Comparison of ENCODE assay signal across 13 cellular contexts in genomic region chr14:50023671-50024490, GRCh38.
DNase-seq lines count a peak whose midpoint lies in the region; ATAC-seq and TF ChIP-seq lines count a peak whose summit lies in the region.
"Had no signal": no experiment of that assay in that cellular context is flagged by ENCODE, and none has a peak within 500 bp of the region (broad histone marks: within the 10 kb centered on the region; RNA-seq: fewer than 3 reads in every experiment).

No MANE protein-coding gene starts in this region.

- CTCF ChIA-PET in activated CD4-positive, alpha-beta memory T cell treated with anti-CD3 and anti-CD28 coated beads for 36 hours (lab: Charles Lee), result interaction anchor here (1.3 to 2.5 kb wide), 3 partner anchors 12 to 96 kb away, joined by 3 to 13 read pairs (median 4); no protein-coding TSS in a partner anchor
- CTCF ChIA-PET in activated CD4-positive, alpha-beta memory T cell treated with anti-CD3 and anti-CD28 coated beads, Interleukin-2, amount 10 ng/mL, durations not matched to agents 7 days and 5 days (lab: Charles Lee), result interaction anchor here (1.3 kb wide), 1 partner anchor 38 kb away, joined by 3 read pairs; no protein-coding TSS in a partner anchor

- no peaks in the 10 kb centered on the region for H3K9me3 ChIP-seq in colonic mucosa
- H3K9me3 ChIP-seq in muscle layer of colon (ENCODE audit: low read length), result peaks cover 3% of the 10 kb centered on the region
- H3K9me3 ChIP-seq in uterus, result no peaks in the 10 kb centered on the region

- H3K9ac ChIP-seq in colonic mucosa (ENCODE audit: low read depth in 2 of 2, low read length in 2 of 2), result no peak overlapping the region
- H3K9ac ChIP-seq in muscle layer of colon (ENCODE audit: low read length), result no peak overlapping the region
- H3K9ac ChIP-seq: parathyroid adenoma had no signal

- H3K27me3 ChIP-seq in colonic mucosa (no peaks in the 10 kb centered on the region), muscle layer of colon (ENCODE audit: control insufficient read depth in 1 of 2, insufficient read depth in 2 of 2, low read length in 2 of 2) (no peaks in the 10 kb centered on the region), uterus (no peaks in the 10 kb centered on the region)

- TF ChIP-seq CTCF in colonic mucosa (IDR thresholded peaks at IDR 0.05) (no peak), uterus (IDR thresholded peaks at IDR 0.05) (no peak)

- no peak for ATAC-seq in GM21381 (IDR thresholded peaks at IDR 0.05; ENCODE audit: unreplicated experiment)
- no peak for ATAC-seq in GM19324 (IDR thresholded peaks at IDR 0.05; ENCODE audit: low FRiP score, unreplicated experiment)
- ATAC-seq: GM12878 had no signal

- peaks cover 43% of the 10 kb centered on the region for H3K4me1 Mint-ChIP-seq in activated CD4-positive, alpha-beta memory T cell treated with anti-CD3 and anti-CD28 coated beads for 36 hours (ENCODE audit: low read depth)
- H3K4me1 Mint-ChIP-seq in activated CD4-positive, alpha-beta memory T cell treated with anti-CD3 and anti-CD28 coated beads, Interleukin-2, amount 10 ng/mL, durations not matched to agents 7 days and 5 days, result peaks cover 30% of the 10 kb centered on the region

- peaks cover 25% of the 10 kb centered on the region for H3K9me3 Mint-ChIP-seq in activated CD4-positive, alpha-beta memory T cell treated with anti-CD3 and anti-CD28 coated beads for 36 hours
- H3K9me3 Mint-ChIP-seq in activated CD4-positive, alpha-beta memory T cell treated with anti-CD3 and anti-CD28 coated beads, Interleukin-2, amount 10 ng/mL, durations not matched to agents 7 days and 5 days, result peaks cover 29% of the 10 kb centered on the region

- no peaks in the 10 kb centered on the region for H3K27me3 Mint-ChIP-seq in activated CD4-positive, alpha-beta memory T cell treated with anti-CD3 and anti-CD28 coated beads for 36 hours
- H3K27me3 Mint-ChIP-seq in activated CD4-positive, alpha-beta memory T cell treated with anti-CD3 and anti-CD28 coated beads, Interleukin-2, amount 10 ng/mL, durations not matched to agents 7 days and 5 days, result no peaks in the 10 kb centered on the region
- H3K27me3 Mint-ChIP-seq: activated naive CD8-positive, alpha-beta T cell had no signal

- peaks cover 53% of the 10 kb centered on the region for H3K36me3 Mint-ChIP-seq in activated CD4-positive, alpha-beta memory T cell treated with anti-CD3 and anti-CD28 coated beads for 36 hours
- peaks cover 68% of the 10 kb centered on the region for H3K36me3 Mint-ChIP-seq in activated CD4-positive, alpha-beta memory T cell treated with anti-CD3 and anti-CD28 coated beads, Interleukin-2, amount 10 ng/mL, durations not matched to agents 7 days and 5 days (ENCODE audit: low read depth)

- no peak for TF ChIP-seq POLR2A in uterus (IDR thresholded peaks at IDR 0.05)

- no peaks in the 10 kb centered on the region for H3K4me1 ChIP-seq in colonic mucosa
- peaks cover under 1% of the 10 kb centered on the region for H3K4me1 ChIP-seq in muscle layer of colon (ENCODE audit: insufficient read depth, low read length)
- no peaks in the 10 kb centered on the region for H3K4me1 ChIP-seq in uterus
- H3K4me1 ChIP-seq: parathyroid adenoma had no signal

- POLR2A ChIA-PET in activated CD4-positive, alpha-beta memory T cell treated with anti-CD3 and anti-CD28 coated beads for 36 hours (lab: Charles Lee), result interaction anchor here (2.6 kb wide), 1 partner anchor 14 kb away, joined by 14 read pairs; no protein-coding TSS in a partner anchor
- POLR2A ChIA-PET in activated CD4-positive, alpha-beta memory T cell treated with anti-CD3 and anti-CD28 coated beads, Interleukin-2, amount 10 ng/mL, durations not matched to agents 7 days and 5 days (lab: Charles Lee), result interaction anchor here (1.3 to 1.7 kb wide), 3 partner anchors 15 to 38 kb away, joined by 3 to 9 read pairs (median 7); no protein-coding TSS in a partner anchor

- peak overlapping the region; percentile 31 for H3K27ac Mint-ChIP-seq in activated CD4-positive, alpha-beta memory T cell treated with anti-CD3 and anti-CD28 coated beads for 36 hours
- no peak overlapping the region for H3K27ac Mint-ChIP-seq in activated CD4-positive, alpha-beta memory T cell treated with anti-CD3 and anti-CD28 coated beads, Interleukin-2, amount 10 ng/mL, durations not matched to agents 7 days and 5 days
- H3K27ac Mint-ChIP-seq: activated naive CD8-positive, alpha-beta T cell had no signal

- DNase-seq in activated CD4-positive, alpha-beta memory T cell treated with anti-CD3 and anti-CD28 coated beads for 36 hours, result no peak
- no peak for DNase-seq in activated CD4-positive, alpha-beta memory T cell treated with anti-CD3 and anti-CD28 coated beads, Interleukin-2, amount 10 ng/mL, durations not matched to agents 7 days and 5 days
- DNase-seq in colonic mucosa (no peak), uterus (peak; percentile 50 to 78), middle frontal gyrus (ENCODE audit: extremely low spot score, low spot score) (no peak)
- DNase-seq: hippocampal formation had no signal

- H3K36me3 ChIP-seq in colonic mucosa (no peaks in the 10 kb centered on the region), muscle layer of colon (ENCODE audit: insufficient read depth, low read length) (no peaks in the 10 kb centered on the region), uterus (no peaks in the 10 kb centered on the region)

- H3K27ac ChIP-seq in colonic mucosa, result peak overlapping the region; percentile 32
- H3K27ac ChIP-seq in muscle layer of colon (ENCODE audit: low read depth, low read length), result peak overlapping the region; percentile 57
- peak overlapping the region; percentile 95 to 96 for H3K27ac ChIP-seq in uterus
- H3K27ac ChIP-seq: 22Rv1, parathyroid adenoma had no signal

- H3K4me3 ChIP-seq in colonic mucosa (no peak overlapping the region), muscle layer of colon (ENCODE audit: low read depth in 1 of 2, low read length in 2 of 2) (no peak overlapping the region), uterus (peak overlapping the region in 1 of 2 donors; percentile 21)
- H3K4me3 ChIP-seq: GM12878 had no signal

- intact Hi-C loops in activated CD4-positive, alpha-beta memory T cell treated with anti-CD3 and anti-CD28 coated beads for 36 hours (cut with micrococcal nuclease), result no loop called here
- intact Hi-C loops in colonic mucosa (cut with DNase I), result no loop called here
- intact Hi-C loops in uterus (cut with DNase I; ENCODE audit: low total_unique reads), result no loop called here

- H3K4me3 Mint-ChIP-seq in activated CD4-positive, alpha-beta memory T cell treated with anti-CD3 and anti-CD28 coated beads for 36 hours, result no peak overlapping the region
- H3K4me3 Mint-ChIP-seq in activated CD4-positive, alpha-beta memory T cell treated with anti-CD3 and anti-CD28 coated beads, Interleukin-2, amount 10 ng/mL, durations not matched to agents 7 days and 5 days, result no peak overlapping the region
- H3K4me3 Mint-ChIP-seq: activated naive CD8-positive, alpha-beta T cell had no signal

Comparison
In these comparisons a context has a peak if more than half of its experiments do, and no peak if none do; other contexts are left out.
1. DNase-seq: peak in uterus (2 of 2); none in activated CD4-positive, alpha-beta memory T cell treated with anti-CD3 and anti-CD28 coated beads for 36 hours (single experiment), activated CD4-positive, alpha-beta memory T cell treated with anti-CD3 and anti-CD28 coated beads, Interleukin-2, amount 10 ng/mL, durations not matched to agents 7 days and 5 days (single experiment), colonic mucosa (single experiment) and middle frontal gyrus (single experiment).
2. H3K27ac ChIP-seq: peak in every context shown above with its lines; median percentile 96 in uterus; 57 in muscle layer of colon; 32 in colonic mucosa.